Comparison of ENCODE assay signal across 1 cellular context in genomic region chr2:25809646-25810045, GRCh38.
TF ChIP-seq lines count a peak whose summit lies in the region.

No MANE protein-coding gene starts in this region.

TF ChIP-seq in WTC11, 78 proteins besides CTCF, POLR2A, EP300 and RAD21 (continued from another document):
- TF ChIP-seq FOXJ3 (CRISPR knock-in tag; IDR thresholded peaks at IDR 0.05; ENCODE audit: borderline replicate concordance) (no peak), JAZF1 (CRISPR knock-in tag; IDR thresholded peaks at IDR 0.05) (no peak), E2F4 (CRISPR knock-in tag; IDR thresholded peaks at IDR 0.05; ENCODE audit: borderline replicate concordance, low read depth) (no peak), NR3C1 (CRISPR knock-in tag; conservative IDR thresholded peaks at IDR 0.05; ENCODE audit: low read depth) (no peak), ZNF232 (CRISPR knock-in tag; IDR thresholded peaks at IDR 0.05) (no peak), GRHL2 (CRISPR knock-in tag; IDR thresholded peaks at IDR 0.05; ENCODE audit: insufficient replicate concordance, severe bottlenecking) (no peak)
- TF ChIP-seq, protein P1, sequence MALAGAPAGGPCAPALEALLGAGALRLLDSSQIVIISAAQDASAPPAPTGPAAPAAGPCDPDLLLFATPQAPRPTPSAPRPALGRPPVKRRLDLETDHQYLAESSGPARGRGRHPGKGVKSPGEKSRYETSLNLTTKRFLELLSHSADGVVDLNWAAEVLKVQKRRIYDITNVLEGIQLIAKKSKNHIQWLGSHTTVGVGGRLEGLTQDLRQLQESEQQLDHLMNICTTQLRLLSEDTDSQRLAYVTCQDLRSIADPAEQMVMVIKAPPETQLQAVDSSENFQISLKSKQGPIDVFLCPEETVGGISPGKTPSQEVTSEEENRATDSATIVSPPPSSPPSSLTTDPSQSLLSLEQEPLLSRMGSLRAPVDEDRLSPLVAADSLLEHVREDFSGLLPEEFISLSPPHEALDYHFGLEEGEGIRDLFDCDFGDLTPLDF (CRISPR knock-in tag; IDR thresholded peaks at IDR 0.05): no peak
- TF ChIP-seq, protein P2, sequence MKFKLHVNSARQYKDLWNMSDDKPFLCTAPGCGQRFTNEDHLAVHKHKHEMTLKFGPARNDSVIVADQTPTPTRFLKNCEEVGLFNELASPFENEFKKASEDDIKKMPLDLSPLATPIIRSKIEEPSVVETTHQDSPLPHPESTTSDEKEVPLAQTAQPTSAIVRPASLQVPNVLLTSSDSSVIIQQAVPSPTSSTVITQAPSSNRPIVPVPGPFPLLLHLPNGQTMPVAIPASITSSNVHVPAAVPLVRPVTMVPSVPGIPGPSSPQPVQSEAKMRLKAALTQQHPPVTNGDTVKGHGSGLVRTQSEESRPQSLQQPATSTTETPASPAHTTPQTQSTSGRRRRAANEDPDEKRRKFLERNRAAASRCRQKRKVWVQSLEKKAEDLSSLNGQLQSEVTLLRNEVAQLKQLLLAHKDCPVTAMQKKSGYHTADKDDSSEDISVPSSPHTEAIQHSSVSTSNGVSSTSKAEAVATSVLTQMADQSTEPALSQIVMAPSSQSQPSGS (CRISPR knock-in tag; IDR thresholded peaks at IDR 0.05; ENCODE audit: borderline replicate concordance, low read depth): no peak
